17 cellular contexts compared by ENCODE assay signal in the genomic region with DNA sequence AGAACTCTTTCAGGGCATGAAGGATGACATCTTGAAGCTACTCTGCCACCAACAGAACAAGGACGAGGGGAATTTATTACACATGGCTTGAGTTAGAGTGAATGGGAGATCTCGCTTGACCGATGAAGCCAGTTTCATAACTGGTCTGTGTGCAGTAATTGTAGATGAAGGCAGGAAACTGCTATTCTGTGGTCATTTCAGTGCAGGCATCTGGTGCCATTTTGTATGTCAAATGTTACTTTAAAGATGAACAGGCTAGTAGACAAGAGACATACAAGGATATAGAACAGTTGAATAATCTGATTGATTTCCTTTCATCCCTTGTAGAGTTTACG. TPM values are rescaled to one million over a fixed set of nuclear protein-coding genes. Genes with fewer than 3 reads are reported as not detected.
DNase-seq lines count a peak whose midpoint lies in the region; ATAC-seq and TF ChIP-seq lines count a peak whose summit lies in the region.
"Had no signal": no experiment of that assay in that cellular context is flagged by ENCODE, and none has a peak within 500 bp of the region (broad histone marks: within the 10 kb centered on the region; RNA-seq: fewer than 3 reads in every experiment).

No MANE protein-coding gene starts in this region.

- H3K4me1 ChIP-seq in neural progenitor cell, result peaks cover 56% of the 10 kb centered on the region
- H3K4me1 ChIP-seq: body of pancreas, Peyer's patch had no signal

- peaks cover 71% of the 10 kb centered on the region for H3K27me3 Mint-ChIP-seq in T-helper 17 cell
- H3K27me3 Mint-ChIP-seq in neural progenitor cell (ENCODE audit: insufficient read depth, low read depth), result no peaks in the 10 kb centered on the region
- peaks cover 85% of the 10 kb centered on the region for H3K27me3 Mint-ChIP-seq in stimulated activated memory B cell treated with anti-CD40 and anti-IgM and Interleukin-4, amounts not matched to agents 10 μg/mL and 1 μg/mL and 100 μg/mL, for 72 hours

- no peaks in the 10 kb centered on the region for H3K36me3 ChIP-seq in neural progenitor cell
- H3K36me3 ChIP-seq: Peyer's patch had no signal

- H3K27me3 ChIP-seq in neural progenitor cell, result no peaks in the 10 kb centered on the region
- H3K27me3 ChIP-seq: body of pancreas, Peyer's patch had no signal

- H3K27ac Mint-ChIP-seq in T-helper 17 cell (no peak overlapping the region), neural progenitor cell (peak overlapping the region; percentile 98)
- H3K27ac Mint-ChIP-seq in stimulated activated memory B cell treated with anti-CD40 and anti-IgM and Interleukin-4, amounts not matched to agents 10 μg/mL and 1 μg/mL and 100 μg/mL, for 72 hours, result no peak overlapping the region
- H3K27ac Mint-ChIP-seq: activated CD4-positive, alpha-beta T cell treated with anti-CD3 and anti-CD28 coated beads, Interleukin-2, amount 10 ng/mL, durations not matched to agents 7 days and 5 days had no signal

- H3K4me3 ChIP-seq in neural progenitor cell, result no peak overlapping the region
- H3K4me3 ChIP-seq: body of pancreas, Peyer's patch had no signal

- intact Hi-C loops in Right ventricle myocardium superior (cut with DNase I), result no loop called here

- peaks cover 30% of the 10 kb centered on the region for H3F3A ChIP-seq in neural progenitor cell (ENCODE audit: low read depth)

- H3K4me1 Mint-ChIP-seq in T-helper 17 cell, result peaks cover 5% of the 10 kb centered on the region
- H3K4me1 Mint-ChIP-seq in neural progenitor cell, result peaks cover 83% of the 10 kb centered on the region
- H3K4me1 Mint-ChIP-seq in stimulated activated memory B cell treated with anti-CD40 and anti-IgM and Interleukin-4, amounts not matched to agents 10 μg/mL and 1 μg/mL and 100 μg/mL, for 72 hours, result no peaks in the 10 kb centered on the region
- H3K4me1 Mint-ChIP-seq: activated CD4-positive, alpha-beta T cell treated with anti-CD3 and anti-CD28 coated beads, Interleukin-2, amount 10 ng/mL, durations not matched to agents 7 days and 5 days had no signal

- DNase-seq in T-helper 17 cell (no peak), neural progenitor cell (ENCODE audit: low spot score) (no peak), Right ventricle myocardium superior (no peak), omental fat pad (ENCODE audit: low spot score) (no peak)
- DNase-seq: activated CD4-positive, alpha-beta T cell treated with anti-CD3 and anti-CD28 coated beads, Interleukin-2, amount 10 ng/mL, durations not matched to agents 7 days and 5 days; activated naive CD4-positive, alpha-beta T cell treated with anti-CD3 and anti-CD28 coated beads, Interleukin-2, amount 50 U/mL, for 16 hours; activated T-cell treated with anti-CD3 and anti-CD28 coated beads for 4 hours; body of pancreas; cortex of kidney; left cardiac atrium; NCI-H1092 treated with DMSO at 0.1 percent for 48 hours had no signal

- H3K9me3 ChIP-seq in T-helper 17 cell (ENCODE audit: control insufficient read depth, low read length, poor library complexity, severe bottlenecking) (no peaks in the 10 kb centered on the region), neural progenitor cell (ENCODE audit: low read depth) (no peaks in the 10 kb centered on the region)
- H3K9me3 ChIP-seq: body of pancreas, Peyer's patch had no signal

- H3K27ac ChIP-seq in neural progenitor cell, result peak overlapping the region; percentile 86
- H3K27ac ChIP-seq: body of pancreas, epithelial cell of prostate, Peyer's patch had no signal

- H2AFZ ChIP-seq in neural progenitor cell (replicated peaks), result no peak overlapping the region

- peaks cover 2% of the 10 kb centered on the region for H3K36me3 Mint-ChIP-seq in T-helper 17 cell (ENCODE audit: low read depth)
- H3K36me3 Mint-ChIP-seq in neural progenitor cell, result peaks cover 27% of the 10 kb centered on the region
- peaks cover 4% of the 10 kb centered on the region for H3K36me3 Mint-ChIP-seq in stimulated activated memory B cell treated with anti-CD40 and anti-IgM and Interleukin-4, amounts not matched to agents 10 μg/mL and 1 μg/mL and 100 μg/mL, for 72 hours

- TF ChIP-seq CTCF in neural progenitor cell (IDR thresholded peaks at IDR 0.05), result no peak
- TF ChIP-seq CTCF in omental fat pad (IDR thresholded peaks at IDR 0.05), result no peak

- peak overlapping the region; percentile 22 for H3K4me3 Mint-ChIP-seq in T-helper 17 cell
- peak overlapping the region; percentile 52 for H3K4me3 Mint-ChIP-seq in neural progenitor cell
- no peak overlapping the region for H3K4me3 Mint-ChIP-seq in stimulated activated memory B cell treated with anti-CD40 and anti-IgM and Interleukin-4, amounts not matched to agents 10 μg/mL and 1 μg/mL and 100 μg/mL, for 72 hours
- H3K4me3 Mint-ChIP-seq: activated CD4-positive, alpha-beta T cell treated with anti-CD3 and anti-CD28 coated beads, Interleukin-2, amount 10 ng/mL, durations not matched to agents 7 days and 5 days had no signal

- ATAC-seq in GM18517 (IDR thresholded peaks at IDR 0.05; ENCODE audit: unreplicated experiment), result peak; percentile 75
- peak; percentile 57 for ATAC-seq in HG03135 (IDR thresholded peaks at IDR 0.05; ENCODE audit: unreplicated experiment)
- ATAC-seq in T-helper 17 cell, result no peak
- ATAC-seq in stimulated activated memory B cell treated with anti-CD40 and anti-IgM and Interleukin-4, amounts not matched to agents 10 μg/mL and 1 μg/mL and 100 μg/mL, for 72 hours, result no peak
- ATAC-seq in GM18520 (IDR thresholded peaks at IDR 0.05; ENCODE audit: unreplicated experiment), result no peak
- ATAC-seq in Right ventricle myocardium superior (ENCODE audit: poor library complexity), result no peak
- no peak for ATAC-seq in omental fat pad (ENCODE audit: low FRiP score)
- ATAC-seq: body of pancreas, left cardiac atrium had no signal

- peaks cover 61% of the 10 kb centered on the region for H3K79me2 ChIP-seq in neural progenitor cell (ENCODE audit: low read depth)

- peaks cover 53% of the 10 kb centered on the region for H4K20me1 ChIP-seq in neural progenitor cell (ENCODE audit: low read depth)

- peak overlapping the region; percentile 56 for H3K4me2 ChIP-seq in neural progenitor cell

- H3K9me3 Mint-ChIP-seq in neural progenitor cell, result no peaks in the 10 kb centered on the region
- H3K9me3 Mint-ChIP-seq in stimulated activated memory B cell treated with anti-CD40 and anti-IgM and Interleukin-4, amounts not matched to agents 10 μg/mL and 1 μg/mL and 100 μg/mL, for 72 hours, result peaks cover 3% of the 10 kb centered on the region
- H3K9me3 Mint-ChIP-seq: activated CD4-positive, alpha-beta T cell treated with anti-CD3 and anti-CD28 coated beads, Interleukin-2, amount 10 ng/mL, durations not matched to agents 7 days and 5 days had no signal

- H3K9ac ChIP-seq in neural progenitor cell, result no peak overlapping the region

RNA-seq across cellular contexts. Expression of a gene that starts 20.6 kb away (rescaled TPM):
- total RNA-seq in T-helper 17 cell, result 1 to 10 TPM in 1 of 2 donors, under 1 TPM in 1; 0.15 to 1.1 TPM
- total RNA-seq in neural progenitor cell (ENCODE audit: low replicate concordance), result 30.8 and 33.2 TPM in 2 replicates
- total RNA-seq in Right ventricle myocardium superior, result 9.0 TPM
- 10 to 100 TPM in 1 of 4 donors, 1 to 10 TPM in 3; 1.9 to 12.4 (median 4.1) TPM for total RNA-seq in omental fat pad

Comparison
In these comparisons a context has a peak if more than half of its experiments do, and no peak if none do; other contexts are left out.
1. ATAC-seq: peak in GM18517 (single experiment) and HG03135 (single experiment); none in T-helper 17 cell (single experiment), stimulated activated memory B cell treated with anti-CD40 and anti-IgM and Interleukin-4, amounts not matched to agents 10 μg/mL and 1 μg/mL and 100 μg/mL, for 72 hours (single experiment), GM18520 (single experiment), Right ventricle myocardium superior (single experiment) and omental fat pad (single experiment).